ENCODE assay signal across 1 cellular context in the genomic region with DNA sequence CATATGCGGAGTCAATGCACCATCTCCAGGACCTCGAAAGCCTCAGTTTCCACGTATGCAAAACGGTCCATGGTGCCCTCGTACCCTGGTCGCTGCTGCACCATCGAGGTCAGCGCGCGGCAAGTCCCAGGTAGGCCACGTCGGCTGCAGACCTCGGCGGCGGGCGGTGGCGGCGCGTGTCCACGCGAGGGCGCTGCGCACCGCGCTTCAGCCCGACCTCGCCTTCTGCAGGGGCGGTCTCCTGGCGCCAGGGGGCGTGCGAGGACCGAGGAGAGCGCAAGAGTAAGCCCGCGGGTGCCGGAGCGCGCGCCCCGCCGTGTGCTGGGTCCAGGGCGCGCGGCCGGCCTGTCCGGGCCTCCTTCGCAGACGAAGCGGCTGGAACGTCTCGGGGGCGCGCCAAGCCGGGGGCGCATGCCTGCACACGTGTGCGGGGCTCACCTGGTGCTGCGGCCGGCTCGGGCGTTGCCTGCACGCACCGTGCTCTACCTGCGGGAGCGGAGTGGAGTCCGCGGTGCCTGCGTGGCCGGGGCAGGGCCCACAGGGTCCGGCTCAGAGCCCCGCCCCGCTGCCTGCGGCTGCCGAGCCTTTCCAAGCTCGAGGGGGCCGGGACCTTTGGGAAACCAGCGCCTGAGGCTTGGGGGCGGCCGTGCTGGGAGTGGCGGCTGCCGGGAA.
TF ChIP-seq lines count a peak whose summit lies in the region.

No MANE protein-coding gene starts in this region.

TF ChIP-seq in HepG2, 621 proteins besides CTCF, POLR2A, EP300 and RAD21 (continued from another document and continues in another):
- TF ChIP-seq ZNF407 (CRISPR knock-in tag; IDR thresholded peaks at IDR 0.05; ENCODE audit: not compliant biosample characterization) (no peak), NFE2L2 (IDR thresholded peaks at IDR 0.05; ENCODE audit: low read length) (no peak), ZNF292 (CRISPR knock-in tag; IDR thresholded peaks at IDR 0.05; ENCODE audit: borderline replicate concordance, low read depth) (no peak), SMARCE1 (IDR thresholded peaks at IDR 0.05; ENCODE audit: borderline replicate concordance) (no peak), ZNF878 (CRISPR knock-in tag; IDR thresholded peaks at IDR 0.05) (no peak), ATM (IDR thresholded peaks at IDR 0.05; ENCODE audit: borderline replicate concordance) (no peak), RFX1 (IDR thresholded peaks at IDR 0.05) (no peak), FOXC1 (CRISPR knock-in tag; IDR thresholded peaks at IDR 0.05; ENCODE audit: borderline replicate concordance) (no peak), ZSCAN29 (CRISPR knock-in tag; conservative IDR thresholded peaks at IDR 0.05) (no peak), DMAP1 (CRISPR knock-in tag; IDR thresholded peaks at IDR 0.05) (no peak), SOX6 (IDR thresholded peaks at IDR 0.05) (no peak), SOX6 (CRISPR knock-in tag; IDR thresholded peaks at IDR 0.05) (0 out of 2 replicates have a peak, but pooled peaks have one; percentile 26), ZNF383 (CRISPR knock-in tag; IDR thresholded peaks at IDR 0.05; ENCODE audit: borderline replicate concordance) (no peak), ZNF550 (CRISPR knock-in tag; IDR thresholded peaks at IDR 0.05; ENCODE audit: borderline replicate concordance) (no peak), ZNF567 (CRISPR knock-in tag; IDR thresholded peaks at IDR 0.05; ENCODE audit: borderline replicate concordance) (peak; percentile 54; the same call in 1 of the 2 replicates), SRF (IDR thresholded peaks at IDR 0.05; ENCODE audit: low read depth, low read length) (no peak), YY1 (IDR thresholded peaks at IDR 0.05; ENCODE audit: insufficient read depth, insufficient replicate concordance, low read depth, low read length) (peak; percentile 71), TBX3 (IDR thresholded peaks at IDR 0.05; ENCODE audit: borderline replicate concordance) (no peak), SRY (CRISPR knock-in tag; IDR thresholded peaks at IDR 0.05) (0 out of 2 replicates have a peak, but pooled peaks have one; percentile 77), HMGXB3 (CRISPR knock-in tag; IDR thresholded peaks at IDR 0.05; ENCODE audit: borderline replicate concordance) (no peak), THAP7 (CRISPR knock-in tag; IDR thresholded peaks at IDR 0.05) (no peak), HIC2 (CRISPR knock-in tag; IDR thresholded peaks at IDR 0.05; ENCODE audit: low read depth) (no peak), HHEX (CRISPR knock-in tag; IDR thresholded peaks at IDR 0.05) (no peak), PRDM10 (CRISPR knock-in tag; IDR thresholded peaks at IDR 0.05; ENCODE audit: low read depth) (no peak), KLF13 (CRISPR knock-in tag; IDR thresholded peaks at IDR 0.05) (no peak)
- TF ChIP-seq, protein P1, sequence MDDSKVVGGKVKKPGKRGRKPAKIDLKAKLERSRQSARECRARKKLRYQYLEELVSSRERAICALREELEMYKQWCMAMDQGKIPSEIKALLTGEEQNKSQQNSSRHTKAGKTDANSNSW (CRISPR knock-in tag; IDR thresholded peaks at IDR 0.05; ENCODE audit: borderline replicate concordance) = no peak
- TF ChIP-seq, protein P2, sequence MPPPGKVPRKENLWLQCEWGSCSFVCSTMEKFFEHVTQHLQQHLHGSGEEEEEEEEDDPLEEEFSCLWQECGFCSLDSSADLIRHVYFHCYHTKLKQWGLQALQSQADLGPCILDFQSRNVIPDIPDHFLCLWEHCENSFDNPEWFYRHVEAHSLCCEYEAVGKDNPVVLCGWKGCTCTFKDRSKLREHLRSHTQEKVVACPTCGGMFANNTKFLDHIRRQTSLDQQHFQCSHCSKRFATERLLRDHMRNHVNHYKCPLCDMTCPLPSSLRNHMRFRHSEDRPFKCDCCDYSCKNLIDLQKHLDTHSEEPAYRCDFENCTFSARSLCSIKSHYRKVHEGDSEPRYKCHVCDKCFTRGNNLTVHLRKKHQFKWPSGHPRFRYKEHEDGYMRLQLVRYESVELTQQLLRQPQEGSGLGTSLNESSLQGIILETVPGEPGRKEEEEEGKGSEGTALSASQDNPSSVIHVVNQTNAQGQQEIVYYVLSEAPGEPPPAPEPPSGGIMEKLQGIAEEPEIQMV (CRISPR knock-in tag; IDR thresholded peaks at IDR 0.05; ENCODE audit: low read depth) = peak; percentile 43; the same call in 1 of the 2 replicates
